Comparison of ENCODE assay signal across 33 cellular contexts in the genomic region with DNA sequence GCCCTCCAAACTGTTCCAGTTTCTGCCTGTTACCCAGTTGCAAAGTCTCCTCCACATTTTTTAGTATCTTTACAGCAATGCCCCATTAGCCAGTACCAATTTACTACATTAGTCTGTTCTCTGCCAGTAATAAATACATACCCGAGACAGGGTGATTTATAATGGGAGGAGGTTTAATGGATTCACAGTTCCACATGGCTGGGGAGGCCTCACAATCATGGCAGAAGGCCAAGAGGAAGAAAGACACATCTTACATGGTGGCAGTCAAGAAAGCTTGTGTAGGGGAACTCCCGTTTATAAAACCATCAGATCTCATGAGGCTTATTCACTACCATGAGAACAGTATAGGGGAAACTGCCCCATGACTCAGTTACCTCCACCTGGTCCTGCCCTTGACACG.
"Had no signal": no experiment of that assay in that cellular context is flagged by ENCODE, and none has a peak within 500 bp of the region (broad histone marks: within the 10 kb centered on the region; RNA-seq: fewer than 3 reads in every experiment).

No MANE protein-coding gene starts in this region.

- DNase-seq: activated CD4-positive, alpha-beta T cell treated with anti-CD3 and anti-CD28 coated beads, Interleukin-2, amount 10 ng/mL, durations not matched to agents 24 days and 14 days; activated CD4-positive, alpha-beta T cell treated with anti-CD3 and anti-CD28 coated beads, Interleukin-2, amount 50 U/mL, for 4 hours; activated CD8-positive, alpha-beta T cell treated with anti-CD3 and anti-CD28 coated beads for 36 hours; activated effector memory CD4-positive, alpha-beta T cell treated with anti-CD3 and anti-CD28 coated beads, Interleukin-2, amount 50 U/mL, for 16 hours; activated naive CD4-positive, alpha-beta T cell; activated naive CD4-positive, alpha-beta T cell treated with anti-CD3 and anti-CD28 coated beads, Interleukin-2, amount 50 U/mL, for 16 hours; activated naive CD8-positive, alpha-beta T cell treated with anti-CD3 and anti-CD28 coated beads for 36 hours; activated T-cell treated with anti-CD3 and anti-CD28 coated beads, Interleukin-2, amount 50 U/mL, for 1 hour; activated T-cell treated with anti-CD3 and anti-CD28 coated beads, Interleukin-2, amount 50 U/mL, for 72 hours; amniotic stem cell; aorta; brain microvascular endothelial cell; central memory CD4-positive, alpha-beta T cell; MG63; NCI-H1048; NCI-H1105 treated with DMSO at 0.1 percent for 48 hours; NCI-H1436; NCI-H1694; NCI-H1930; NCI-H2081 treated with DMSO at 0.1 percent for 48 hours; NCI-H345; NCI-H524 treated with DMSO at 0.1 percent for 48 hours; NCI-H748 treated with DMSO at 0.1 percent for 48 hours; NK-92 treated with Interleukin-12 subunit alpha and Interleukin-12 subunit beta, amount 100 ng/mL, for 24 hours; PC-3; Peyer's patch; RPMI8226; SHP77 treated with DMSO at 0.1 percent for 48 hours; SK-N-SH had no signal

- H3K36me3 ChIP-seq: brain microvascular endothelial cell, MG63, Peyer's patch, SJSA1 had no signal

- H3K4me1 ChIP-seq: Peyer's patch, SJSA1 had no signal

- H3K9ac ChIP-seq: SK-N-SH had no signal

- H3K27me3 ChIP-seq: brain microvascular endothelial cell, MG63, Peyer's patch, SJSA1 had no signal

- H3K27ac Mint-ChIP-seq: activated CD4-positive, alpha-beta T cell treated with anti-CD3 and anti-CD28 coated beads, Interleukin-2, amount 10 ng/mL, durations not matched to agents 24 days and 14 days; activated CD8-positive, alpha-beta T cell treated with anti-CD3 and anti-CD28 coated beads for 36 hours; activated naive CD8-positive, alpha-beta T cell treated with anti-CD3 and anti-CD28 coated beads for 36 hours; activated T-cell treated with anti-CD3 and anti-CD28 coated beads, Interleukin-2, amount 50 U/mL, for 72 hours; activated T-helper 17 cell treated with anti-CD3 and anti-CD28 coated beads, Interleukin-2, amount 50 U/mL, for 72 hours; T-helper 1 cell treated with Interleukin-12 subunit alpha and Interleukin-12 subunit beta and Interleukin-4 antibody, amounts not matched to agents 30 μg/mL and 1 μg/mL, for 36 hours; T-helper 2 cell treated with Interferon-gamma antibody and Interleukin-4, amounts not matched to agents 5 μg/mL and 100 μg/mL, for 36 hours had no signal

- H3K9me3 ChIP-seq: MG63, Peyer's patch, SJSA1, SK-N-SH had no signal

- ATAC-seq: activated CD8-positive, alpha-beta T cell treated with anti-CD3 and anti-CD28 coated beads for 36 hours; activated T-cell treated with anti-CD3 and anti-CD28 coated beads, Interleukin-2, amount 50 U/mL, for 72 hours; activated T-helper 17 cell treated with anti-CD3 and anti-CD28 coated beads, Interleukin-2, amount 50 U/mL, for 72 hours; PC-3 had no signal

- H3K27ac ChIP-seq: brain microvascular endothelial cell, Peyer's patch, SJSA1 had no signal

- H3K4me3 Mint-ChIP-seq: activated CD4-positive, alpha-beta T cell treated with anti-CD3 and anti-CD28 coated beads, Interleukin-2, amount 10 ng/mL, durations not matched to agents 24 days and 14 days; activated CD8-positive, alpha-beta T cell treated with anti-CD3 and anti-CD28 coated beads for 36 hours; activated naive CD8-positive, alpha-beta T cell treated with anti-CD3 and anti-CD28 coated beads for 36 hours; activated T-cell treated with anti-CD3 and anti-CD28 coated beads, Interleukin-2, amount 50 U/mL, for 72 hours; activated T-helper 17 cell treated with anti-CD3 and anti-CD28 coated beads, Interleukin-2, amount 50 U/mL, for 72 hours; T-helper 1 cell treated with Interleukin-12 subunit alpha and Interleukin-12 subunit beta and Interleukin-4 antibody, amounts not matched to agents 30 μg/mL and 1 μg/mL, for 36 hours; T-helper 2 cell treated with Interferon-gamma antibody and Interleukin-4, amounts not matched to agents 5 μg/mL and 100 μg/mL, for 36 hours had no signal

- H3K36me3 Mint-ChIP-seq: activated naive CD8-positive, alpha-beta T cell treated with anti-CD3 and anti-CD28 coated beads for 36 hours had no signal

- H3K27me3 Mint-ChIP-seq: activated CD4-positive, alpha-beta T cell treated with anti-CD3 and anti-CD28 coated beads, Interleukin-2, amount 10 ng/mL, durations not matched to agents 24 days and 14 days; activated CD8-positive, alpha-beta T cell treated with anti-CD3 and anti-CD28 coated beads for 36 hours; activated naive CD8-positive, alpha-beta T cell treated with anti-CD3 and anti-CD28 coated beads for 36 hours; activated T-helper 17 cell treated with anti-CD3 and anti-CD28 coated beads, Interleukin-2, amount 50 U/mL, for 72 hours had no signal

- H3K9me3 Mint-ChIP-seq: activated CD4-positive, alpha-beta T cell treated with anti-CD3 and anti-CD28 coated beads, Interleukin-2, amount 10 ng/mL, durations not matched to agents 24 days and 14 days had no signal

- H3K4me3 ChIP-seq: MG63, Peyer's patch, SJSA1 had no signal

- H3K4me1 Mint-ChIP-seq: activated CD4-positive, alpha-beta T cell treated with anti-CD3 and anti-CD28 coated beads, Interleukin-2, amount 10 ng/mL, durations not matched to agents 24 days and 14 days; activated naive CD8-positive, alpha-beta T cell treated with anti-CD3 and anti-CD28 coated beads for 36 hours; activated T-helper 17 cell treated with anti-CD3 and anti-CD28 coated beads, Interleukin-2, amount 50 U/mL, for 72 hours had no signal
